Comparison of ENCODE assay signal across 8 cellular contexts in the genomic region with DNA sequence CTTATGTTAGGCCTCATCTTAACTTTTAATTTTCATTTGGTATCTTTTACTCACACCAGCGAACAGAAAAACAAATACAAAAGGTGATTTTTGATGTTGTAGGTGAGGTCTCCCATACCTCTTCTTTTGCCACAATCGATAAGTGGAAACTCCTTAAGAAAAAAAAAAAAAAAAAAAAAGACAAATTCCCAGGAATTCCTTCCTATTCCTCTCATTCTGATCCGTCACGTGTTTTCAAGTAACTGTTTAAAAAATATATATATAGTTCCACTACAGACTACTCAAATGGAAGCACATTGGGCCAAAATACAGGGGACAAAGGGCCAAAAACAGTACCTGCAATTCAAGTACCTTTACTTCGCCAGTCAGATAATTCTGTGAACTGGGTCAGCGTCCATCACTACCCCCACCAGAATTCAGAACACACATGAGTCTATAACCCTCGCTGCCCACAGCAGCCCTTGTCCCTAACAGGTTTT. TPM values are rescaled to one million over a fixed set of nuclear protein-coding genes. Genes with fewer than 3 reads are reported as not detected.
DNase-seq lines count a peak whose midpoint lies in the region; FAIRE-seq and TF ChIP-seq lines count a peak whose summit lies in the region.

No MANE protein-coding gene starts in this region.

- peak overlapping the region; percentile 99 for H3K27ac Mint-ChIP-seq in neural crest cell (ENCODE audit: unreplicated experiment)

- H3K4me3 Mint-ChIP-seq in neural crest cell, result peak overlapping the region; percentile 98

- H3K9me2 ChIP-seq in MM.1S (replicated peaks; ENCODE audit: insufficient read depth, low read length), result no peaks in the 10 kb centered on the region

- peak overlapping the region; percentile 69 to 94 (median 86) for H3K4me2 ChIP-seq in BLaER1 treated with 17β-estradiol and CSF1 and Interleukin-3, amounts not matched to agents 10 nM and 100 nM
- H3K4me2 ChIP-seq in MM.1S (ENCODE audit: low read depth, low read length), result peak overlapping the region; percentile 89

- H3K4me1 ChIP-seq in BLaER1 treated with 17β-estradiol and CSF1 and Interleukin-3, amounts not matched to agents 10 nM and 100 nM, result peaks cover 5 to 31% (median 20%) of the 10 kb centered on the region in 10 experiments
- no peaks in the 10 kb centered on the region for H3K4me1 ChIP-seq in MM.1S (ENCODE audit: low read length)
- H3K4me1 ChIP-seq in ectodermal cell (ENCODE audit: control insufficient read depth, insufficient read depth, low read length), result peaks cover 6% of the 10 kb centered on the region

- no peaks in the 10 kb centered on the region for H3K79me2 ChIP-seq in MM.1S (ENCODE audit: low read length)

- peak overlapping the region; percentile 94 for H2AFZ ChIP-seq in MM.1S (ENCODE audit: low read length)

- H3K27me3 Mint-ChIP-seq in neural crest cell (ENCODE audit: low read depth), result peaks cover 2% of the 10 kb centered on the region

- H3K9me3 Mint-ChIP-seq in neural crest cell, result no peaks in the 10 kb centered on the region

- TF ChIP-seq CTCF in MM.1S (IDR thresholded peaks at IDR 0.05; ENCODE audit: low read length), result no peak
- no peak for TF ChIP-seq CTCF in neural crest cell (conservative IDR thresholded peaks at IDR 0.05)

- peak overlapping the region in 10 of 11 experiments; percentile 78 to 91 (median 84); a peak in 21 of 22 replicates for H3K27ac ChIP-seq in BLaER1 treated with 17β-estradiol and CSF1 and Interleukin-3, amounts not matched to agents 10 nM and 100 nM
- H3K27ac ChIP-seq in MM.1S (ENCODE audit: low read length) (peak overlapping the region; percentile 26; the same call in 1 of the 2 replicates), ectodermal cell (ENCODE audit: insufficient read depth, low read depth, low read length, poor library complexity, severe bottlenecking) (no peak overlapping the region)

- DNase-seq in MM.1S, result no peak
- no peak for DNase-seq in neural crest cell (ENCODE audit: low read depth, low spot score)
- DNase-seq in KG1 (lab: John Stamatoyannopoulos, UW), result no peak
- no peak for DNase-seq in islet precursor cell
- no peak for DNase-seq in NCI-H526 (lab: John Stamatoyannopoulos, UW)
- DNase-seq in HTR-8/SVneo (ENCODE audit: insufficient read length, low spot score), result no peak

- no peaks in the 10 kb centered on the region; a peak in 1 of 22 replicates for H4K20me1 ChIP-seq in BLaER1 treated with 17β-estradiol and CSF1 and Interleukin-3, amounts not matched to agents 10 nM and 100 nM
- no peaks in the 10 kb centered on the region for H4K20me1 ChIP-seq in MM.1S (ENCODE audit: insufficient read depth, low read length)

- H3K27me3 ChIP-seq in BLaER1 treated with 17β-estradiol and CSF1 and Interleukin-3, amounts not matched to agents 10 nM and 100 nM, result peaks cover 0 to 2% (median 0%) of the 10 kb centered on the region in 11 experiments; a peak in 2 of 22 replicates
- H3K27me3 ChIP-seq in MM.1S (replicated peaks; ENCODE audit: insufficient read depth, low read length), result 0 out of 2 replicates have a peak, but pooled peaks cover 5% of the 10 kb centered on the region
- H3K27me3 ChIP-seq in ectodermal cell (ENCODE audit: control insufficient read depth, insufficient read depth, low read length, poor library complexity, severe bottlenecking), result peaks cover 5% of the 10 kb centered on the region

- peak overlapping the region; percentile 65 to 86 (median 72) for H3K4me3 ChIP-seq in BLaER1 treated with 17β-estradiol and CSF1 and Interleukin-3, amounts not matched to agents 10 nM and 100 nM
- H3K4me3 ChIP-seq in MM.1S (ENCODE audit: low read length) (peak overlapping the region; percentile 73), ectodermal cell (ENCODE audit: insufficient read depth, low read depth, low read length) (peak overlapping the region; percentile 64)

- no peaks in the 10 kb centered on the region for H3K36me3 ChIP-seq in BLaER1 treated with 17β-estradiol and CSF1 and Interleukin-3, amounts not matched to agents 10 nM and 100 nM
- H3K36me3 ChIP-seq in MM.1S (replicated peaks; ENCODE audit: insufficient read depth, low read length) (no peaks in the 10 kb centered on the region), ectodermal cell (ENCODE audit: control insufficient read depth, insufficient read depth, low read length) (no peaks in the 10 kb centered on the region)

- peaks cover 3% of the 10 kb centered on the region for H3K36me3 Mint-ChIP-seq in neural crest cell (ENCODE audit: low read depth)

- WGBS in ectodermal cell, 2 experiments, result 2 to 8% methylated on average over 3 to 4 of the region's 7 CpGs

- 0 out of 2 replicates have a peak, but pooled peaks cover 11% of the 10 kb centered on the region for H3F3A ChIP-seq in MM.1S (ENCODE audit: insufficient read depth, low read length)

- FAIRE-seq in HTR-8/SVneo (lab: Jason Lieb, UNC), result no peak

- peak overlapping the region; percentile 73 to 90 (median 85); a peak in 21 of 22 replicates for H3K9ac ChIP-seq in BLaER1 treated with 17β-estradiol and CSF1 and Interleukin-3, amounts not matched to agents 10 nM and 100 nM
- H3K9ac ChIP-seq in MM.1S (ENCODE audit: low read length), result peak overlapping the region; percentile 68

- H3K9me3 ChIP-seq in BLaER1 treated with 17β-estradiol and CSF1 and Interleukin-3, amounts not matched to agents 10 nM and 100 nM (replicated peaks in 1 of 11), result no peaks in the 10 kb centered on the region
- no peaks in the 10 kb centered on the region for H3K9me3 ChIP-seq in MM.1S (replicated peaks; ENCODE audit: insufficient read depth, low read length)
- H3K9me3 ChIP-seq in ectodermal cell (ENCODE audit: control insufficient read depth, low read length), result no peaks in the 10 kb centered on the region

- peaks cover 33% of the 10 kb centered on the region for H3K4me1 Mint-ChIP-seq in neural crest cell

RNA-seq across cellular contexts. Expression of a gene that starts 16.5 kb away (rescaled TPM):
- not detected for polyA plus RNA-seq in ectodermal cell (2013, experiment 1 of 4)
- 0.20 TPM for polyA plus RNA-seq in ectodermal cell (2013, experiment 2 of 4)
- 0.16 TPM for polyA plus RNA-seq in ectodermal cell (2013, experiment 3 of 4)
- 0.16 TPM for polyA plus RNA-seq in ectodermal cell (2013, experiment 4 of 4)
- not detected in 2 replicates for total RNA-seq in neural crest cell

RNA-seq across cellular contexts. Expression of a gene that starts 49.5 kb away (rescaled TPM):
- 838 TPM for polyA plus RNA-seq in ectodermal cell (2013, experiment 1 of 4)
- polyA plus RNA-seq in ectodermal cell (2013, experiment 2 of 4), result 706 TPM
- polyA plus RNA-seq in ectodermal cell (2013, experiment 3 of 4), result 480 TPM
- polyA plus RNA-seq in ectodermal cell (2013, experiment 4 of 4), result 497 TPM
- 999 and 1,068 TPM in 2 replicates for total RNA-seq in neural crest cell
